ENCODE assay signal across 15 cellular contexts in genomic region chr2:240412211-240412830, GRCh38. TPM values are rescaled to one million over a fixed set of nuclear protein-coding genes. Genes with fewer than 3 reads are reported as not detected.
DNase-seq lines count a peak whose midpoint lies in the region; ATAC-seq and TF ChIP-seq lines count a peak whose summit lies in the region.
"Had no signal": no experiment of that assay in that cellular context is flagged by ENCODE, and none has a peak within 500 bp of the region (broad histone marks: within the 10 kb centered on the region; RNA-seq: fewer than 3 reads in every experiment).

No MANE protein-coding gene starts in this region.

- no peak for TF ChIP-seq CTCF in left ventricle myocardium inferior (IDR thresholded peaks at IDR 0.05; ENCODE audit: borderline replicate concordance)
- no peak for TF ChIP-seq CTCF in osteoblast (IDR thresholded peaks at IDR 0.05; ENCODE audit: extremely low read depth, low read depth, low read length)
- no peak for TF ChIP-seq CTCF in uterus (IDR thresholded peaks at IDR 0.05)

- ATAC-seq in Right ventricle myocardium inferior (peak; percentile 16), GM18861 (IDR thresholded peaks at IDR 0.05; ENCODE audit: unreplicated experiment) (no peak)

- no peaks in the 10 kb centered on the region for H4K20me1 ChIP-seq in osteoblast (ENCODE audit: insufficient read depth, low read length)

- TF ChIP-seq POLR2A in uterus (IDR thresholded peaks at IDR 0.05), result no peak

- no peaks in the 10 kb centered on the region for H3K79me2 ChIP-seq in osteoblast (ENCODE audit: insufficient read depth, low read length)

- H3K36me3 ChIP-seq in left ventricle myocardium inferior (no peaks in the 10 kb centered on the region), osteoblast (ENCODE audit: insufficient read depth, low read length) (no peaks in the 10 kb centered on the region), uterus (no peaks in the 10 kb centered on the region)
- H3K36me3 ChIP-seq: tibial nerve had no signal

- H3K27me3 ChIP-seq in left ventricle myocardium inferior (ENCODE audit: low read depth) (peaks cover 19% of the 10 kb centered on the region), osteoblast (ENCODE audit: insufficient read depth, low read length) (no peaks in the 10 kb centered on the region), uterus (no peaks in the 10 kb centered on the region)
- H3K27me3 ChIP-seq: tibial nerve had no signal

- peak; percentile 60 for DNase-seq in Right ventricle myocardium inferior (ENCODE audit: missing footprints)
- DNase-seq in left ventricle myocardium inferior, result no peak
- DNase-seq in cardiac septum (ENCODE audit: low spot score), result peak; percentile 74
- DNase-seq in osteoblast (ENCODE audit: insufficient read length, low spot score, missing footprints), result peak; percentile 26
- peak; percentile 12 to 13 for DNase-seq in uterus
- DNase-seq in DMS153 (lab: John Stamatoyannopoulos, UW), result no peak
- no peak for DNase-seq in hepatic stellate cell (ENCODE audit: low spot score)
- DNase-seq: activated CD4-positive, alpha-beta T cell treated with anti-CD3 and anti-CD28 coated beads for 1 hour; amygdala; Calu3; erythroblast; NCI-H524 treated with DMSO at 0.1 percent for 48 hours; stimulated activated CD4-positive, alpha-beta T cell treated with anti-CD3 and anti-CD28 coated beads, Interleukin-4, amount 100 ng/mL, for 1 hour had no signal

- H3K4me1 ChIP-seq in left ventricle myocardium inferior, result no peaks in the 10 kb centered on the region
- no peaks in the 10 kb centered on the region for H3K4me1 ChIP-seq in osteoblast (ENCODE audit: insufficient read depth, low read length)
- H3K4me1 ChIP-seq in uterus, result no peaks in the 10 kb centered on the region

- H3K4me2 ChIP-seq in osteoblast (ENCODE audit: insufficient read depth, low read length), result no peak overlapping the region

- H3K4me3 ChIP-seq in left ventricle myocardium inferior (no peak overlapping the region), osteoblast (ENCODE audit: insufficient read depth, low read length) (no peak overlapping the region), uterus (no peak overlapping the region)
- H3K4me3 ChIP-seq: tibial nerve had no signal

- H3K27ac ChIP-seq in left ventricle myocardium inferior (replicated peaks), result no peak overlapping the region
- H3K27ac ChIP-seq in osteoblast (ENCODE audit: low read depth, low read length), result no peak overlapping the region
- no peak overlapping the region for H3K27ac ChIP-seq in uterus
- H3K27ac ChIP-seq: tibial nerve had no signal

- H2AFZ ChIP-seq in osteoblast (ENCODE audit: low read length), result no peak overlapping the region

- intact Hi-C loops in Right ventricle myocardium inferior (cut with DNase I), result no loop called here
- intact Hi-C loops in left ventricle myocardium inferior (cut with micrococcal nuclease), result no loop called here
- intact Hi-C loops in cardiac septum (cut with DNase I), result no loop called here
- intact Hi-C loops in uterus (cut with DNase I; ENCODE audit: low total_unique reads), result no loop called here

- H3K9me3 ChIP-seq in left ventricle myocardium inferior (replicated peaks), result peaks cover 2% of the 10 kb centered on the region
- H3K9me3 ChIP-seq in osteoblast (ENCODE audit: low read depth, low read length), result no peaks in the 10 kb centered on the region
- H3K9me3 ChIP-seq in uterus, result no peaks in the 10 kb centered on the region
- H3K9me3 ChIP-seq: tibial nerve had no signal

RNA-seq across cellular contexts. Expression of gene GPC1, which starts 23.1 kb away (rescaled TPM):
- total RNA-seq in Right ventricle myocardium inferior (182 TPM), left ventricle myocardium inferior (187 TPM), cardiac septum (291 TPM), osteoblast (44.8 and 54.3 TPM in 2 replicates), uterus (10 to 100 TPM in 3 of 4 donors, under 1 TPM in 1; 0.88 to 62.2 (median 43.4) TPM)

Comparison
In these comparisons a context has a peak if more than half of its experiments do, and no peak if none do; other contexts are left out.
1. DNase-seq: peak in Right ventricle myocardium inferior (single experiment), cardiac septum (single experiment), osteoblast (single experiment) and uterus (2 of 2); none in left ventricle myocardium inferior (single experiment), DMS153 (single experiment) and hepatic stellate cell (single experiment).